In the genomic region with DNA sequence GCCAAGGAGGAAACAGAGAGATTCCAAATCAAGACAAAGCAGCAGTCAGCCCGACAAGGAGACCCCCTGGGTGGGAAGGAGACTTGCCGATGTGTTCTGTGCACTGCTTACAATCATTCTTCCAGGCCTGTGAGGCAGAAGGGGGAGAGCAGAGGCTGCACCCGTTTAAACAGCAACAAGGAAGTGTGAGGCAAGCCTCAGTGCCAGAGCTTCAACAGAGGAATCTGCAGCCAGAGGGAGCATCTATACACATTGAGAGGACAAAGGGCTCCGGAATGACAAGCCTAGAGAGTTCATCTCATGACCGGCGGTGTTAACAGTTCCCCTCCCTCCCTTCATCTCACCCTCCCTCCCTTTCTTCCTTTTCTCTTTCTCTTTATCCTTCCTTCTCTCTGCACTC, we compare ENCODE assay signal across 24 cellular contexts.
DNase-seq lines count a peak whose midpoint lies in the region; ATAC-seq, FAIRE-seq and TF ChIP-seq lines count a peak whose summit lies in the region.
"Had no signal": no experiment of that assay in that cellular context is flagged by ENCODE, and none has a peak within 500 bp of the region (broad histone marks: within the 10 kb centered on the region; RNA-seq: fewer than 3 reads in every experiment).

No MANE protein-coding gene starts in this region.

- H3K4me1 ChIP-seq in foreskin keratinocyte (no peaks in the 10 kb centered on the region), kidney (ENCODE audit: control insufficient read depth in 1 of 2, insufficient read depth in 1 of 2, low read depth in 1 of 2, low read length in 2 of 2) (no peaks in the 10 kb centered on the region)

- no peak overlapping the region for H3K4me3 ChIP-seq in kidney (ENCODE audit: low read length in 2 of 2)

- H3K36me3 ChIP-seq in kidney (ENCODE audit: control insufficient read depth in 1 of 2, insufficient read depth in 2 of 2, low read length in 2 of 2), result no peaks in the 10 kb centered on the region

- H3K9ac ChIP-seq in kidney (ENCODE audit: low read length in 2 of 2), result no peak overlapping the region

- no peaks in the 10 kb centered on the region for H3K9me3 ChIP-seq in kidney (ENCODE audit: control insufficient read depth in 1 of 2, low read length in 2 of 2)

- FAIRE-seq in kidney (lab: Jason Lieb, UNC), result no peak
- FAIRE-seq: A204.1, astrocyte had no signal

- TF ChIP-seq CTCF in foreskin keratinocyte (conservative IDR thresholded peaks at IDR 0.05) (no peak), kidney (IDR thresholded peaks at IDR 0.05; ENCODE audit: borderline replicate concordance, extremely low read depth, insufficient read depth) (no peak)

- H3K27me3 ChIP-seq in foreskin keratinocyte, result no peaks in the 10 kb centered on the region

- peak; percentile 62 for ATAC-seq in Right ventricle myocardium inferior
- peak; percentile 25 for ATAC-seq in foreskin keratinocyte
- no peak for ATAC-seq in HG02852 (IDR thresholded peaks at IDR 0.05; ENCODE audit: unreplicated experiment)
- no peak for ATAC-seq in HG02678 (IDR thresholded peaks at IDR 0.05; ENCODE audit: unreplicated experiment)
- ATAC-seq: activated CD8-positive, alpha-beta T cell treated with anti-CD3 and anti-CD28 coated beads for 36 hours; HCT116; Panc1; T-cell had no signal

- intact Hi-C loops in Right ventricle myocardium inferior (cut with DNase I), result loop anchor here (5.0 kb wide), 1 partner anchor 88 kb away; no protein-coding TSS in a partner anchor
- intact Hi-C loops in cardiac septum (cut with DNase I), result loop anchor here (5.0 kb wide), 2 partner anchors 93 to 173 kb away; no protein-coding TSS in a partner anchor
- intact Hi-C loops in kidney (cut with DNase I), result no loop called here

- H3K27ac ChIP-seq in foreskin keratinocyte, result no peak overlapping the region
- H3K27ac ChIP-seq in kidney (ENCODE audit: low read depth in 2 of 2, low read length in 2 of 2), result no peak overlapping the region

- no peak for DNase-seq in Right ventricle myocardium inferior (ENCODE audit: missing footprints)
- DNase-seq in cardiac septum (ENCODE audit: low spot score), result no peak
- DNase-seq in foreskin keratinocyte, result no peak
- DNase-seq in iPS-NIHi7 (ENCODE audit: extremely low spot score), result peak; percentile 68
- DNase-seq in NCI-H2196 (lab: John Stamatoyannopoulos, UW; ENCODE audit: unreplicated experiment), result no peak
- no peak for DNase-seq in kidney
- DNase-seq: activated CD4-positive, CD25-positive, alpha-beta regulatory T cell treated with anti-CD3 and anti-CD28 coated beads, Interleukin-2, amount 50 U/mL, for 72 hours; activated CD8-positive, alpha-beta T cell treated with anti-CD3 and anti-CD28 coated beads for 36 hours; activated naive CD8-positive, alpha-beta T cell treated with anti-CD3 and anti-CD28 coated beads, Interleukin-2, amount 10 ng/mL, durations not matched to agents 7 days and 5 days; AML-193; immature natural killer cell; IMR-90; NCI-H1105 treated with DMSO at 0.1 percent for 48 hours; NCI-H2029 treated with DMSO at 0.1 percent for 48 hours; NCI-H446; nephron progenitor cell; NK-92 treated with Interleukin-12 subunit alpha and Interleukin-12 subunit beta, amount 100 ng/mL, for 24 hours; T-cell had no signal

Comparison
In these comparisons a context has a peak if more than half of its experiments do, and no peak if none do; other contexts are left out.
1. ATAC-seq: peak in Right ventricle myocardium inferior (single experiment) and foreskin keratinocyte (single experiment); none in HG02852 (single experiment) and HG02678 (single experiment).